18 cellular contexts compared by ENCODE assay signal in the genomic region with DNA sequence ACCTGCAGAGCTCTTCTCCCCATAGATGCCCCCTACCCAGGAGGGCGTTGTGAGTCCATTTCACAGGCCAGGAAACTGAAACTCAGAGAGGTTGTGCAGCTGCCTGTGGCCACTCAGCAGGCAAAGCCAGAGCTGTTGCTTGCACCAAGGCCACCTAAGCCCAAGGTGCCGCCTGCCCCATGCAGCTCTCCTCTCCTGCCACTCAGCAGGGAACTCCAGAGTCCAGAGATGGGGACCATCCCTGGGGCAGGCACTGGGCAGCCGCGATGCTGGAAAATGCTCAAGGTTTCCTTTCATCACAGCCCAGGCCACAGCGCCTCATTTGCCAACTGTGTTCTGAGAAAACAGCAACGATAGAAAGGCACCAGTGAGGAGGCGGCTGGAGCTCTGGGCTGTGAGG. TPM values are rescaled to one million over a fixed set of nuclear protein-coding genes. Genes with fewer than 3 reads are reported as not detected.
"Had no signal": no experiment of that assay in that cellular context is flagged by ENCODE, and none has a peak within 500 bp of the region (broad histone marks: within the 10 kb centered on the region; RNA-seq: fewer than 3 reads in every experiment).

No MANE protein-coding gene starts in this region.

- H3K4me3 ChIP-seq: breast epithelium had no signal

- H3K9me3 ChIP-seq: breast epithelium had no signal

- H3K4me1 ChIP-seq: breast epithelium had no signal

- DNase-seq: activated CD4-positive, alpha-beta T cell treated with anti-CD3 and anti-CD28 coated beads for 4 hours; activated CD8-positive, alpha-beta memory T cell treated with anti-CD3 and anti-CD28 coated beads, Interleukin-2, amount 50 U/mL, for 4 hours; activated CD8-positive, alpha-beta T cell treated with anti-CD3 and anti-CD28 coated beads for 36 hours; activated naive CD4-positive, alpha-beta T cell; activated T-cell treated with anti-CD3 and anti-CD28 coated beads, Interleukin-2, amount 50 U/mL, for 72 hours; Karpas-422; MM.1S; NCI-H1105; NCI-H1436; NCI-H187; NCI-H2081; NCI-H510A treated with DMSO at 0.1 percent for 48 hours; NCI-H69; NK-92 treated with Interleukin-12 subunit alpha and Interleukin-12 subunit beta, amount 100 ng/mL, for 24 hours; SHP77 treated with DMSO at 0.1 percent for 48 hours had no signal

- H3K27ac ChIP-seq: breast epithelium had no signal

- ATAC-seq: activated CD4-positive, CD25-positive, alpha-beta regulatory T cell treated with anti-CD3 and anti-CD28 coated beads, Interleukin-2, amount 50 U/mL, for 24 hours; activated CD8-positive, alpha-beta T cell treated with anti-CD3 and anti-CD28 coated beads for 36 hours; activated T-cell treated with anti-CD3 and anti-CD28 coated beads, Interleukin-2, amount 50 U/mL, for 72 hours had no signal

RNA-seq across cellular contexts. Expression of gene CHST8, which starts 59.1 kb away (rescaled TPM):
- total RNA-seq: activated CD8-positive, alpha-beta T cell treated with anti-CD3 and anti-CD28 coated beads for 36 hours; activated T-cell treated with anti-CD3 and anti-CD28 coated beads, Interleukin-2, amount 50 U/mL, for 72 hours; activated T-helper 2 cell treated with anti-CD3 and anti-CD28 coated beads, Interferon-gamma antibody, Interleukin-2, Interleukin-4, amounts not matched to agents 10 μg/mL and 5 μg/mL and 100 μg/mL, durations not matched to agents 14 hours and 24 hours and 36 hours had no signal
